ENCODE assay signal across 1 cellular context in the genomic region with DNA sequence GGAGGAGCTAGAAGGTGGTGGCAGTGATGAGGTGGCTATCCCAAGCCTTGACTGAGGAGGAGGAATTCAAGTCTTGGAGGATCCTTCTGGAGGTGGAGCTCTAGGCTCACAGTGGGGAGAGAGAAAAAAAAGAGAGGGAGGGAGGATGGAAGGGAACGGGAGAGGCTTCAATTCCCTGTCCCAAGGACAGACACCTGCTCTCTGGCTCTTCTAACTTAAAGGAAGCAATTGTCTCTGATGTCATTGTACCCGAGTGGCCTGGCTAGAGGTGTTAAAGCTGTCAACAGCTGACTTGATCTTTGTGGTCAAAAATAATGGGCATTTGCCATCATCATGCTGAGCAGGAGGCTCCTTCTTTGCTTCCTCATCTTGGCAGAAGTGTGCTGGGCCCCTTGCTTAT.
TF ChIP-seq lines count a peak whose summit lies in the region.

No MANE protein-coding gene starts in this region.

TF ChIP-seq in HepG2, 621 proteins besides CTCF, POLR2A, EP300 and RAD21:
- TF ChIP-seq, protein P1, sequence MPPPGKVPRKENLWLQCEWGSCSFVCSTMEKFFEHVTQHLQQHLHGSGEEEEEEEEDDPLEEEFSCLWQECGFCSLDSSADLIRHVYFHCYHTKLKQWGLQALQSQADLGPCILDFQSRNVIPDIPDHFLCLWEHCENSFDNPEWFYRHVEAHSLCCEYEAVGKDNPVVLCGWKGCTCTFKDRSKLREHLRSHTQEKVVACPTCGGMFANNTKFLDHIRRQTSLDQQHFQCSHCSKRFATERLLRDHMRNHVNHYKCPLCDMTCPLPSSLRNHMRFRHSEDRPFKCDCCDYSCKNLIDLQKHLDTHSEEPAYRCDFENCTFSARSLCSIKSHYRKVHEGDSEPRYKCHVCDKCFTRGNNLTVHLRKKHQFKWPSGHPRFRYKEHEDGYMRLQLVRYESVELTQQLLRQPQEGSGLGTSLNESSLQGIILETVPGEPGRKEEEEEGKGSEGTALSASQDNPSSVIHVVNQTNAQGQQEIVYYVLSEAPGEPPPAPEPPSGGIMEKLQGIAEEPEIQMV (CRISPR knock-in tag; IDR thresholded peaks at IDR 0.05; ENCODE audit: low read depth) = no peak
- TF ChIP-seq, protein P2, sequence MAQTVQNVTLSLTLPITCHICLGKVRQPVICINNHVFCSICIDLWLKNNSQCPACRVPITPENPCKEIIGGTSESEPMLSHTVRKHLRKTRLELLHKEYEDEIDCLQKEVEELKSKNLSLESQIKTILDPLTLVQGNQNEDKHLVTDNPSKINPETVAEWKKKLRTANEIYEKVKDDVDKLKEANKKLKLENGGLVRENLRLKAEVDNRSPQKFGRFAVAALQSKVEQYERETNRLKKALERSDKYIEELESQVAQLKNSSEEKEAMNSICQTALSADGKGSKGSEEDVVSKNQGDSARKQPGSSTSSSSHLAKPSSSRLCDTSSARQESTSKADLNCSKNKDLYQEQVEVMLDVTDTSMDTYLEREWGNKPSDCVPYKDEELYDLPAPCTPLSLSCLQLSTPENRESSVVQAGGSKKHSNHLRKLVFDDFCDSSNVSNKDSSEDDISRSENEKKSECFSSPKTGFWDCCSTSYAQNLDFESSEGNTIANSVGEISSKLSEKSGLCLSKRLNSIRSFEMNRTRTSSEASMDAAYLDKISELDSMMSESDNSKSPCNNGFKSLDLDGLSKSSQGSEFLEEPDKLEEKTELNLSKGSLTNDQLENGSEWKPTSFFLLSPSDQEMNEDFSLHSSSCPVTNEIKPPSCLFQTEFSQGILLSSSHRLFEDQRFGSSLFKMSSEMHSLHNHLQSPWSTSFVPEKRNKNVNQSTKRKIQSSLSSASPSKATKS (CRISPR knock-in tag; IDR thresholded peaks at IDR 0.05) = no peak
- TF ChIP-seq ZNF264 (CRISPR knock-in tag; IDR thresholded peaks at IDR 0.05) (no peak), JDP2 (CRISPR knock-in tag; IDR thresholded peaks at IDR 0.05; ENCODE audit: borderline replicate concordance) (no peak), ZNF841 (CRISPR knock-in tag; IDR thresholded peaks at IDR 0.05; ENCODE audit: borderline replicate concordance) (no peak), SNRNP70 (IDR thresholded peaks at IDR 0.05; ENCODE audit: low read depth, low read length) (no peak), SIN3A (IDR thresholded peaks at IDR 0.05; ENCODE audit: borderline replicate concordance, low read depth, low read length) (no peak), FLYWCH1 (CRISPR knock-in tag; IDR thresholded peaks at IDR 0.05) (no peak), CEBPB (IDR thresholded peaks at IDR 0.05; ENCODE audit: borderline replicate concordance, low read depth, low read length) (no peak), NFIB (CRISPR knock-in tag; IDR thresholded peaks at IDR 0.05; ENCODE audit: borderline replicate concordance) (no peak), ARID2 (CRISPR knock-in tag; IDR thresholded peaks at IDR 0.05; ENCODE audit: borderline replicate concordance) (no peak), MTA1 (CRISPR knock-in tag; IDR thresholded peaks at IDR 0.05; ENCODE audit: borderline replicate concordance) (no peak), KLF9 (CRISPR knock-in tag; IDR thresholded peaks at IDR 0.05; ENCODE audit: low read depth) (no peak), ZNF33A (CRISPR knock-in tag; IDR thresholded peaks at IDR 0.05; ENCODE audit: borderline replicate concordance) (no peak)
- TF ChIP-seq, protein P3, sequence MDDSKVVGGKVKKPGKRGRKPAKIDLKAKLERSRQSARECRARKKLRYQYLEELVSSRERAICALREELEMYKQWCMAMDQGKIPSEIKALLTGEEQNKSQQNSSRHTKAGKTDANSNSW (CRISPR knock-in tag; IDR thresholded peaks at IDR 0.05; ENCODE audit: borderline replicate concordance) = no peak
TF ChIP-seq in HepG2: peak in this region for 0.
